1 cellular context compared by ENCODE assay signal in genomic region chr2:157262248-157262647, GRCh38.
TF ChIP-seq lines count a peak whose summit lies in the region.

No MANE protein-coding gene starts in this region.

TF ChIP-seq in GM12878, 131 proteins besides CTCF, POLR2A, EP300 and RAD21 (continued from another document):
- TF ChIP-seq CEBPZ (IDR thresholded peaks at IDR 0.05; ENCODE audit: low read depth, low read length) (no peak), IRF5 (IDR thresholded peaks at IDR 0.05; ENCODE audit: borderline replicate concordance) (no peak), MYB (IDR thresholded peaks at IDR 0.05; ENCODE audit: borderline replicate concordance, low read depth, low read length) (no peak), SMC3 (IDR thresholded peaks at IDR 0.05; ENCODE audit: borderline replicate concordance, low read length) (no peak), STAT3 (IDR thresholded peaks at IDR 0.05; ENCODE audit: low read depth, low read length) (no peak), FOXK2 (IDR thresholded peaks at IDR 0.05) (no peak), HDGF (IDR thresholded peaks at IDR 0.05) (no peak), SMAD5 (IDR thresholded peaks at IDR 0.05; ENCODE audit: low read depth) (no peak), SIN3A (IDR thresholded peaks at IDR 0.05; ENCODE audit: low read depth, low read length) (no peak), MYC (IDR thresholded peaks at IDR 0.05; ENCODE audit: insufficient read depth, insufficient read length, insufficient replicate concordance, low read length, severe bottlenecking) (no peak), SPI1 (IDR thresholded peaks at IDR 0.05; ENCODE audit: borderline replicate concordance, insufficient read depth, low read depth, low read length) (no peak), SREBF1 (IDR thresholded peaks at IDR 0.05; ENCODE audit: low read length) (no peak)
